ENCODE assay signal across 17 cellular contexts in genomic region chr2:170503563-170503962, GRCh38.
"Had no signal": no experiment of that assay in that cellular context is flagged by ENCODE, and none has a peak within 500 bp of the region (broad histone marks: within the 10 kb centered on the region; RNA-seq: fewer than 3 reads in every experiment).

No MANE protein-coding gene starts in this region.

- H3K36me3 ChIP-seq: right lobe of liver, spleen, transverse colon, WERI-Rb-1 had no signal

- H3K9me3 Mint-ChIP-seq: activated CD8-positive, alpha-beta T cell treated with anti-CD3 and anti-CD28 coated beads for 36 hours; activated T-helper 1 cell treated with anti-CD3 and anti-CD28 coated beads, Interleukin-12 subunit alpha, Interleukin-12 subunit beta, Interleukin-2, Interleukin-4 antibody, amounts not matched to agents 30 ng/mL and 10 ng/mL and 1 ng/mL, durations not matched to agents 14 hours and 24 hours and 36 hours; natural killer cell; stimulated activated naive B cell treated with anti-CD40 and anti-IgM and Interleukin-4, amounts not matched to agents 10 μg/mL and 1 μg/mL and 100 μg/mL, for 72 hours had no signal

- H3K4me1 ChIP-seq: right lobe of liver had no signal

- H3K27ac ChIP-seq: right lobe of liver, WERI-Rb-1 had no signal

- H3K36me3 Mint-ChIP-seq: natural killer cell; stimulated activated naive B cell treated with anti-CD40 and anti-IgM and Interleukin-4, amounts not matched to agents 10 μg/mL and 1 μg/mL and 100 μg/mL, for 72 hours had no signal

- ATAC-seq: activated CD8-positive, alpha-beta T cell treated with anti-CD3 and anti-CD28 coated beads for 36 hours; left cardiac atrium; natural killer cell; psoas muscle; stimulated activated naive B cell treated with anti-CD40 and anti-IgM and Interleukin-4, amounts not matched to agents 10 μg/mL and 1 μg/mL and 100 μg/mL, for 72 hours had no signal

- H3K4me3 ChIP-seq: psoas muscle, right lobe of liver, spleen, transverse colon had no signal

- DNase-seq: activated CD4-positive, alpha-beta T cell treated with anti-CD3 and anti-CD28 coated beads for 4 hours; activated CD8-positive, alpha-beta memory T cell treated with anti-CD3 and anti-CD28 coated beads, Interleukin-2, amount 50 U/mL, for 4 hours; activated CD8-positive, alpha-beta T cell treated with anti-CD3 and anti-CD28 coated beads for 36 hours; activated naive CD4-positive, alpha-beta T cell treated with Interleukin-2 at 50 U/mL for 16 hours; effector CD4-positive, alpha-beta T cell; hippocampal formation; left cardiac atrium; natural killer cell; psoas muscle; right lobe of liver; spleen; stimulated activated CD4-positive, alpha-beta T cell treated with anti-CD3 and anti-CD28 coated beads, Interleukin-1b, Interleukin-23, amount 100 ng/mL, for 48 hours; stimulated activated naive B cell treated with anti-CD40 and anti-IgM and Interleukin-4, amounts not matched to agents 10 μg/mL and 1 μg/mL and 100 μg/mL, for 72 hours; substantia nigra; transverse colon; WERI-Rb-1 had no signal

- H3K27ac Mint-ChIP-seq: activated CD8-positive, alpha-beta T cell treated with anti-CD3 and anti-CD28 coated beads for 36 hours; activated T-helper 1 cell treated with anti-CD3 and anti-CD28 coated beads, Interleukin-12 subunit alpha, Interleukin-12 subunit beta, Interleukin-2, Interleukin-4 antibody, amounts not matched to agents 30 ng/mL and 10 ng/mL and 1 ng/mL, durations not matched to agents 14 hours and 24 hours and 36 hours; natural killer cell; stimulated activated naive B cell treated with anti-CD40 and anti-IgM and Interleukin-4, amounts not matched to agents 10 μg/mL and 1 μg/mL and 100 μg/mL, for 72 hours had no signal

- H3K27me3 ChIP-seq: right lobe of liver, transverse colon had no signal

- H3K9me3 ChIP-seq: psoas muscle, right lobe of liver, spleen, transverse colon had no signal

- H3K4me3 Mint-ChIP-seq: activated CD8-positive, alpha-beta T cell treated with anti-CD3 and anti-CD28 coated beads for 36 hours; activated T-helper 1 cell treated with anti-CD3 and anti-CD28 coated beads, Interleukin-12 subunit alpha, Interleukin-12 subunit beta, Interleukin-2, Interleukin-4 antibody, amounts not matched to agents 30 ng/mL and 10 ng/mL and 1 ng/mL, durations not matched to agents 14 hours and 24 hours and 36 hours; natural killer cell; stimulated activated naive B cell treated with anti-CD40 and anti-IgM and Interleukin-4, amounts not matched to agents 10 μg/mL and 1 μg/mL and 100 μg/mL, for 72 hours had no signal
